Comparison of ENCODE assay signal across 8 cellular contexts in genomic region chr7:94449151-94449725, GRCh38. TPM values are rescaled to one million over a fixed set of nuclear protein-coding genes. Genes with fewer than 3 reads are reported as not detected.
A peak's percentile ranks its signal among the peaks of the same experiment; 100 is the strongest.
DNase-seq lines count a peak whose midpoint lies in the region; ATAC-seq, FAIRE-seq and TF ChIP-seq lines count a peak whose summit lies in the region.

No MANE protein-coding gene starts in this region.

- no peaks in the 10 kb centered on the region for H3K27me3 ChIP-seq in brain microvascular endothelial cell (replicated peaks)

- H3K27ac ChIP-seq in brain microvascular endothelial cell = no peak overlapping the region

- in situ Hi-C loops in brain microvascular endothelial cell (cut with HindIII; ENCODE audit: low pct_ligation_motif_present, low sequenced_read_pairs) = loop anchor here (25.0 kb wide), 2 partner anchors 763 to 1038 kb away; partner anchors contain the start of gene ASB4

- TF ChIP-seq CTCF in brain microvascular endothelial cell (IDR thresholded peaks at IDR 0.05; ENCODE audit: low read depth, low read length, missing control alignments) = peak; percentile 41

- DNase-seq in A172 (ENCODE audit: low spot score) (peak; percentile 36), GM12891 (ENCODE audit: insufficient read length, low spot score) (no peak), NCI-H345 treated with DMSO at 0.1 percent for 48 hours (lab: John Stamatoyannopoulos, UW; ENCODE audit: unreplicated experiment) (peak; percentile 17), brain microvascular endothelial cell (no peak), left kidney (ENCODE audit: low read depth, low spot score) (peak; percentile 73), amygdala (lab: John Stamatoyannopoulos, UW) (no peak)
- no peak for DNase-seq in stimulated activated CD4-positive, alpha-beta T cell treated with anti-CD3 and anti-CD28 coated beads, Interleukin-2, amount 100 ng/mL, for 48 hours

- peak; percentile 52 for FAIRE-seq in GM12891 (lab: Jason Lieb, UNC)

- no peak for TF ChIP-seq POLR2A in GM12891 (IDR thresholded peaks at IDR 0.05; ENCODE audit: low read depth, low read length)

- H3K4me3 ChIP-seq in brain microvascular endothelial cell (ENCODE audit: low read depth, low read length) = no peak overlapping the region

- peak; percentile 70 for ATAC-seq in HG03039 (IDR thresholded peaks at IDR 0.05; ENCODE audit: unreplicated experiment)

- no peaks in the 10 kb centered on the region for H3K36me3 ChIP-seq in brain microvascular endothelial cell (replicated peaks)

TF ChIP-seq in GM12891, 5 proteins besides CTCF, POLR2A, EP300 and RAD21:
- TF ChIP-seq PAX5 (IDR thresholded peaks at IDR 0.05; ENCODE audit: insufficient read depth, low read length, severe bottlenecking) (no peak), TAF1 (IDR thresholded peaks at IDR 0.05; ENCODE audit: low read depth, low read length) (no peak), POU2F2 (IDR thresholded peaks at IDR 0.05; ENCODE audit: low read depth, low read length) (no peak), POLR2AphosphoS5 (IDR thresholded peaks at IDR 0.05; ENCODE audit: low read depth, low read length) (no peak), SPI1 (IDR thresholded peaks at IDR 0.05; ENCODE audit: low read depth, low read length) (no peak)

RNA-seq across cellular contexts. Expression of gene COL1A2, which starts 54.5 kb away (rescaled TPM):
- total RNA-seq in A172 (2014; rRNA removed; shearing (Covaris generic)) = 104 and 144 TPM in 2 replicates
- 0.04 TPM for polyA plus RNA-seq in GM12891 (2012; ENCODE audit: low read depth, missing spikeins)

Comparison
In these comparisons a context has a peak if more than half of its experiments do, and no peak if none do; other contexts are left out.
1. DNase-seq: peak in A172 (single experiment), NCI-H345 treated with DMSO at 0.1 percent for 48 hours (single experiment) and left kidney (single experiment); none in GM12891 (single experiment), brain microvascular endothelial cell (single experiment), amygdala (0 of 56) and stimulated activated CD4-positive, alpha-beta T cell treated with anti-CD3 and anti-CD28 coated beads, Interleukin-2, amount 100 ng/mL, for 48 hours (0 of 2).